ENCODE assay signal across 8 cellular contexts in genomic region chr3:113626513-113627371, GRCh38.
DNase-seq lines count a peak whose midpoint lies in the region; ATAC-seq and TF ChIP-seq lines count a peak whose summit lies in the region.

No MANE protein-coding gene starts in this region.

- H3K27me3 ChIP-seq in MM.1S (replicated peaks; ENCODE audit: insufficient read depth, low read length): no peaks in the 10 kb centered on the region
- H3K27me3 ChIP-seq in upper lobe of right lung: no peaks in the 10 kb centered on the region

- H2AFZ ChIP-seq in MM.1S (ENCODE audit: low read length): 0 out of 2 replicates have a peak overlapping the region, but pooled peaks have one; percentile 14

- TF ChIP-seq CTCF in CD14-positive monocyte (IDR thresholded peaks at IDR 0.05) (peak; percentile 95), MM.1S (IDR thresholded peaks at IDR 0.05; ENCODE audit: low read length) (peak; percentile 80), epithelial cell of esophagus (IDR thresholded peaks at IDR 0.05; ENCODE audit: insufficient read depth, low read depth, low read length, missing control alignments) (peak; percentile 99), mucosa of descending colon (IDR thresholded peaks at IDR 0.05) (peak; percentile 36), upper lobe of right lung (IDR thresholded peaks at IDR 0.05) (peak; percentile 77)

- intact Hi-C loops in CD14-positive monocyte (cut with micrococcal nuclease): loop anchor here (2.0 to 5.0 kb wide), 4 partner anchors 129 to 574 kb away; no protein-coding TSS in a partner anchor
- intact Hi-C loops in mucosa of descending colon (cut with DNase I, micrococcal nuclease): no loop called here
- intact Hi-C loops in upper lobe of right lung (cut with DNase I): no loop called here

- H3K9ac ChIP-seq in MM.1S (ENCODE audit: low read length): no peak overlapping the region

- H3K27ac Mint-ChIP-seq in CD14-positive monocyte: peak overlapping the region; percentile 89 to 94 (median 93)

- H3K4me3 ChIP-seq in MM.1S (ENCODE audit: low read length) (no peak overlapping the region), epithelial cell of esophagus (ENCODE audit: low read length) (no peak overlapping the region), mucosa of descending colon (no peak overlapping the region), upper lobe of right lung (no peak overlapping the region)

- peaks cover 38% of the 10 kb centered on the region for H3K4me1 Mint-ChIP-seq in CD14-positive monocyte

- peaks cover 0 to 4% (median 1%) of the 10 kb centered on the region in 3 donors for H3K27me3 Mint-ChIP-seq in CD14-positive monocyte (ENCODE audit: low read depth in 3 of 3)

- no peaks in the 10 kb centered on the region for H3K9me2 ChIP-seq in MM.1S (replicated peaks; ENCODE audit: insufficient read depth, low read length)

- no peaks in the 10 kb centered on the region for H3K9me3 Mint-ChIP-seq in CD14-positive monocyte

- DNase-seq in CD14-positive monocyte (ENCODE audit: low spot score) (peak; percentile 73), MM.1S (peak; percentile 60), SKM-1 treated with dmso at 0.1 percent for 144 hours (lab: John Stamatoyannopoulos, UW; ENCODE audit: unreplicated experiment) (peak; percentile 81), epithelial cell of esophagus (ENCODE audit: low read depth) (peak; percentile 72), mucosa of descending colon (peak in 1 of 3 donors; percentile 69), upper lobe of right lung (no peak)

- H3K4me2 ChIP-seq in MM.1S (ENCODE audit: low read depth, low read length): peak overlapping the region; percentile 20; the same call in 1 of the 2 replicates

- peak; percentile 65 for ATAC-seq in GM18867 (IDR thresholded peaks at IDR 0.05; ENCODE audit: unreplicated experiment)
- peak; percentile 71 for ATAC-seq in mucosa of descending colon
- ATAC-seq in upper lobe of right lung: peak; percentile 87
- no peak for ATAC-seq in GM21447 (IDR thresholded peaks at IDR 0.05; ENCODE audit: unreplicated experiment)

- H3K36me3 Mint-ChIP-seq in CD14-positive monocyte: peaks cover 0 to 2% of the 10 kb centered on the region in 2 donors

- H3K4me3 Mint-ChIP-seq in CD14-positive monocyte: peak overlapping the region; percentile 75 to 89

- no peaks in the 10 kb centered on the region for H3K79me2 ChIP-seq in MM.1S (ENCODE audit: low read length)

- peaks cover 12% of the 10 kb centered on the region for H3K4me1 ChIP-seq in MM.1S (ENCODE audit: low read length)
- peaks cover 11% of the 10 kb centered on the region for H3K4me1 ChIP-seq in mucosa of descending colon (ENCODE audit: low read depth)
- H3K4me1 ChIP-seq in upper lobe of right lung: peaks cover 7% of the 10 kb centered on the region

- no peak overlapping the region for H3K27ac ChIP-seq in MM.1S (ENCODE audit: low read length)
- no peak overlapping the region for H3K27ac ChIP-seq in upper lobe of right lung

- no peaks in the 10 kb centered on the region for H3K9me3 ChIP-seq in MM.1S (replicated peaks; ENCODE audit: insufficient read depth, low read length)
- H3K9me3 ChIP-seq in mucosa of descending colon: no peaks in the 10 kb centered on the region
- no peaks in the 10 kb centered on the region for H3K9me3 ChIP-seq in upper lobe of right lung

- no peaks in the 10 kb centered on the region for H4K20me1 ChIP-seq in MM.1S (ENCODE audit: insufficient read depth, low read length)

- H3K36me3 ChIP-seq in MM.1S (replicated peaks; ENCODE audit: insufficient read depth, low read length) (no peaks in the 10 kb centered on the region), mucosa of descending colon (ENCODE audit: low read depth) (no peaks in the 10 kb centered on the region), upper lobe of right lung (no peaks in the 10 kb centered on the region)

- no peaks in the 10 kb centered on the region for H3F3A ChIP-seq in MM.1S (ENCODE audit: insufficient read depth, low read length)

Comparison
In these comparisons a context has a peak if more than half of its experiments do, and no peak if none do; other contexts are left out.
1. CTCF ChIP-seq: peak in every context shown above with its lines; median percentile 99 in epithelial cell of esophagus; 95 in CD14-positive monocyte; 80 in MM.1S; 77 in upper lobe of right lung; 36 in mucosa of descending colon.
2. intact Hi-C loops: an anchor here in CD14-positive monocyte (2.0 to 5.0 kb wide); none called in mucosa of descending colon and upper lobe of right lung.